Comparison of ENCODE assay signal across 9 cellular contexts in genomic region chr1:161725258-161725887, GRCh38. TPM values are rescaled to one million over a fixed set of nuclear protein-coding genes. Genes with fewer than 3 reads are reported as not detected.
DNase-seq lines count a peak whose midpoint lies in the region; ATAC-seq and TF ChIP-seq lines count a peak whose summit lies in the region.
"Not testable (repeated sequence)": the region's sequence is repeated elsewhere in the genome, so short reads cannot be mapped to it uniquely, and the experiment has no call there.
"Had no signal": no experiment of that assay in that cellular context is flagged by ENCODE, and none has a peak within 500 bp of the region (broad histone marks: within the 10 kb centered on the region; RNA-seq: fewer than 3 reads in every experiment).

No MANE protein-coding gene starts in this region.

- POLR2A ChIA-PET in AG04449 (lab: Yijun Ruan, JAX); PC-3 (lab: Charles Lee; ENCODE audit: unreplicated experiment): not testable (repeated sequence)
- POLR2A ChIA-PET in naive thymus-derived CD4-positive, alpha-beta T cell (lab: Charles Lee) = interaction anchor here (0.8 to 5.3 kb wide), 9 partner anchors 9 to 1597 kb away, joined by 3 to 60 read pairs (median 9); partner anchors contain the start of genes DUSP12 and NUF2

- peaks cover 73% of the 10 kb centered on the region for H3K4me1 ChIP-seq in PC-3 (ENCODE audit: insufficient read depth, low read length)
- H3K4me1 ChIP-seq in iPS DF 6.9 (ENCODE audit: control insufficient read depth, insufficient read depth, low read length); smooth muscle cell (ENCODE audit: low read depth): not testable (repeated sequence)
- peaks cover 11 to 13% of the 10 kb centered on the region in 2 donors for H3K4me1 ChIP-seq in naive thymus-derived CD4-positive, alpha-beta T cell (ENCODE audit: control insufficient read depth in 2 of 2, insufficient read depth in 2 of 2, low read length in 2 of 2)

- not testable (repeated sequence) for H3K36me3 Mint-ChIP-seq in activated T-helper 1 cell treated with anti-CD3 and anti-CD28 coated beads, Interleukin-12 subunit alpha, Interleukin-12 subunit beta, Interleukin-2, Interleukin-4 antibody, amounts not matched to agents 30 ng/mL and 10 ng/mL and 1 ng/mL, durations not matched to agents 14 hours and 24 hours and 36 hours (ENCODE audit: low read depth); naive thymus-derived CD4-positive, alpha-beta T cell

- not testable (repeated sequence) for H3K27ac Mint-ChIP-seq in activated T-helper 1 cell treated with anti-CD3 and anti-CD28 coated beads, Interleukin-12 subunit alpha, Interleukin-12 subunit beta, Interleukin-2, Interleukin-4 antibody, amounts not matched to agents 30 ng/mL and 10 ng/mL and 1 ng/mL, durations not matched to agents 14 hours and 24 hours and 36 hours
- peak overlapping the region in 5 of 9 donors; percentile 67 to 94 (median 77) for H3K27ac Mint-ChIP-seq in naive thymus-derived CD4-positive, alpha-beta T cell

- H2AFZ ChIP-seq in PC-3 (ENCODE audit: low read length) = peak overlapping the region; percentile 87
- H2AFZ ChIP-seq in smooth muscle cell (ENCODE audit: low read depth) = peak overlapping the region; percentile 58

- CTCF ChIA-PET in AG04449 (lab: Yijun Ruan, JAX) (interaction anchor here (0.6 to 2.9 kb wide), 8 partner anchors 10 to 240 kb away, joined by 3 to 28 read pairs (median 9); no protein-coding TSS in a partner anchor), PC-3 (lab: Charles Lee) (interaction anchor here (0.6 to 1.0 kb wide), 2 partner anchors 13 to 500 kb away, joined by 12 to 15 read pairs; no protein-coding TSS in a partner anchor)
- CTCF ChIA-PET in naive thymus-derived CD4-positive, alpha-beta T cell (lab: Charles Lee) = interaction anchor here (0.7 to 2.7 kb wide), 4 partner anchors 13 to 506 kb away, joined by 3 to 36 read pairs (median 4); partner anchors contain the start of gene DUSP12

- 100% methylated on average over 2 of the region's 20 CpGs for WGBS in iPS DF 6.9 (ENCODE audit: insufficient coverage, insufficient read length)
- WGBS in smooth muscle cell (ENCODE audit: low lambda C conversion rate) = 54% methylated on average over 19 of the region's 20 CpGs

- peak; percentile 11 for ATAC-seq in GM21723 (IDR thresholded peaks at IDR 0.05; ENCODE audit: unreplicated experiment)
- not testable (repeated sequence) for ATAC-seq in PC-3; naive thymus-derived CD4-positive, alpha-beta T cell

- H3K79me2 ChIP-seq in PC-3 (ENCODE audit: low read length) = peaks cover 23% of the 10 kb centered on the region
- H3K79me2 ChIP-seq in smooth muscle cell (ENCODE audit: low read depth) = not testable (repeated sequence)

- intact Hi-C loops in PC-3 (cut with micrococcal nuclease); activated T-helper 1 cell treated with anti-CD3 and anti-CD28 coated beads, Interleukin-12 subunit alpha, Interleukin-12 subunit beta, Interleukin-2, Interleukin-4 antibody, amounts not matched to agents 30 ng/mL and 10 ng/mL and 1 ng/mL, durations not matched to agents 14 hours and 24 hours and 36 hours (cut with micrococcal nuclease); dorsolateral prefrontal cortex (cut with DNase I): not testable (repeated sequence)
- intact Hi-C loops in naive thymus-derived CD4-positive, alpha-beta T cell (cut with micrococcal nuclease) = loop anchor here (5.0 to 10.0 kb wide), 4 partner anchors 43 to 1801 kb away; partner anchors contain the start of genes TAGLN2 (in 1 of the 2) and TOMM40L (in 1 of the 2)

- peak overlapping the region; percentile 84; the same call in 1 of the 2 replicates for H3K9ac ChIP-seq in PC-3 (ENCODE audit: low read length)
- H3K9ac ChIP-seq in smooth muscle cell (ENCODE audit: low read depth) = not testable (repeated sequence)

- H3K4me1 Mint-ChIP-seq in activated T-helper 1 cell treated with anti-CD3 and anti-CD28 coated beads, Interleukin-12 subunit alpha, Interleukin-12 subunit beta, Interleukin-2, Interleukin-4 antibody, amounts not matched to agents 30 ng/mL and 10 ng/mL and 1 ng/mL, durations not matched to agents 14 hours and 24 hours and 36 hours (ENCODE audit: low read depth) = peaks cover 44% of the 10 kb centered on the region
- H3K4me1 Mint-ChIP-seq in naive thymus-derived CD4-positive, alpha-beta T cell = peaks cover 22 to 47% (median 33%) of the 10 kb centered on the region in 7 donors

- H3K4me3 ChIP-seq in AG04449 (ENCODE audit: low read depth, low read length) (peak overlapping the region; percentile 75), PC-3 (ENCODE audit: low read length) (peak overlapping the region; percentile 85), dorsolateral prefrontal cortex (peak overlapping the region; percentile 60 to 92 (median 81)), iPS DF 6.9 (ENCODE audit: low read length) (peak overlapping the region; percentile 78; the same call in 1 of the 2 replicates), smooth muscle cell (peak overlapping the region; percentile 77)
- peak overlapping the region; percentile 93 for H3K4me3 ChIP-seq in naive thymus-derived CD4-positive, alpha-beta T cell (ENCODE audit: low read length)

- not testable (repeated sequence) for BruUV-seq in PC-3 (replicated peaks; lab: Mats Ljungman, UMichigan)

- H3K4me3 Mint-ChIP-seq in activated T-helper 1 cell treated with anti-CD3 and anti-CD28 coated beads, Interleukin-12 subunit alpha, Interleukin-12 subunit beta, Interleukin-2, Interleukin-4 antibody, amounts not matched to agents 30 ng/mL and 10 ng/mL and 1 ng/mL, durations not matched to agents 14 hours and 24 hours and 36 hours = peak overlapping the region; percentile 86
- H3K4me3 Mint-ChIP-seq in naive thymus-derived CD4-positive, alpha-beta T cell = peak overlapping the region; percentile 89 to 100 (median 99)

- not testable (repeated sequence) for H3K27ac ChIP-seq in PC-3 (ENCODE audit: low read length); iPS DF 6.9 (ENCODE audit: low read length); naive thymus-derived CD4-positive, alpha-beta T cell (ENCODE audit: low read depth, low read length); smooth muscle cell (ENCODE audit: low read depth)
- peak overlapping the region in 40 of 59 donors; percentile 30 to 94 (median 86) for H3K27ac ChIP-seq in dorsolateral prefrontal cortex

- peaks cover 66% of the 10 kb centered on the region for H3K27me3 Mint-ChIP-seq in activated T-helper 1 cell treated with anti-CD3 and anti-CD28 coated beads, Interleukin-12 subunit alpha, Interleukin-12 subunit beta, Interleukin-2, Interleukin-4 antibody, amounts not matched to agents 30 ng/mL and 10 ng/mL and 1 ng/mL, durations not matched to agents 14 hours and 24 hours and 36 hours (ENCODE audit: insufficient read depth)
- H3K27me3 Mint-ChIP-seq in naive thymus-derived CD4-positive, alpha-beta T cell = peaks cover 0 to 74% (median 0%) of the 10 kb centered on the region in 5 donors

- peak overlapping the region; percentile 99 for H3K4me2 ChIP-seq in PC-3 (ENCODE audit: low read length)
- H3K4me2 ChIP-seq in smooth muscle cell = peak overlapping the region; percentile 94

- not testable (repeated sequence) for H3K36me3 ChIP-seq in PC-3 (ENCODE audit: low read depth, low read length); iPS DF 6.9 (ENCODE audit: control insufficient read depth, insufficient read depth, low read length); naive thymus-derived CD4-positive, alpha-beta T cell (ENCODE audit: control insufficient read depth in 2 of 3, insufficient read depth in 3 of 3, low read length in 3 of 3); smooth muscle cell (ENCODE audit: low read depth)

- H3K27me3 ChIP-seq in PC-3 (ENCODE audit: low read length); dorsolateral prefrontal cortex; naive thymus-derived CD4-positive, alpha-beta T cell (ENCODE audit: control insufficient read depth in 2 of 2, insufficient read depth in 2 of 2, low read length in 2 of 2); smooth muscle cell (ENCODE audit: low read depth): not testable (repeated sequence)
- peaks cover 16% of the 10 kb centered on the region; the same call in 1 of the 2 replicates for H3K27me3 ChIP-seq in iPS DF 6.9 (ENCODE audit: control insufficient read depth, insufficient read depth, low read length)

- not testable (repeated sequence) for H3K9me2 ChIP-seq in PC-3 (replicated peaks; ENCODE audit: low read length)

- H3K9me3 ChIP-seq in PC-3 (ENCODE audit: low read length); iPS DF 6.9 (ENCODE audit: control insufficient read depth, insufficient read depth, low read length); naive thymus-derived CD4-positive, alpha-beta T cell (ENCODE audit: control insufficient read depth in 2 of 3, low read length in 3 of 3); smooth muscle cell (replicated peaks; ENCODE audit: low read depth): not testable (repeated sequence)

- H4K20me1 ChIP-seq in PC-3 (ENCODE audit: low read length); smooth muscle cell (ENCODE audit: low read depth): not testable (repeated sequence)

- H3F3A ChIP-seq in PC-3 (ENCODE audit: low read length, unreplicated experiment); smooth muscle cell (ENCODE audit: low read depth): not testable (repeated sequence)

- not testable (repeated sequence) for DNase-seq in AG04449 (ENCODE audit: low read depth, low spot score); PC-3; activated T-helper 1 cell treated with anti-CD3 and anti-CD28 coated beads, Interleukin-12 subunit alpha, Interleukin-12 subunit beta, Interleukin-2, Interleukin-4 antibody, amounts not matched to agents 30 ng/mL and 10 ng/mL and 1 ng/mL, durations not matched to agents 14 hours and 24 hours and 36 hours (ENCODE audit: low spot score); dorsolateral prefrontal cortex; iPS DF 6.9 (ENCODE audit: low read depth, low spot score); naive thymus-derived CD4-positive, alpha-beta T cell; smooth muscle cell (lab: John Stamatoyannopoulos, UW; ENCODE audit: unreplicated experiment)

- H3K9me3 Mint-ChIP-seq in activated T-helper 1 cell treated with anti-CD3 and anti-CD28 coated beads, Interleukin-12 subunit alpha, Interleukin-12 subunit beta, Interleukin-2, Interleukin-4 antibody, amounts not matched to agents 30 ng/mL and 10 ng/mL and 1 ng/mL, durations not matched to agents 14 hours and 24 hours and 36 hours; naive thymus-derived CD4-positive, alpha-beta T cell: not testable (repeated sequence)

- not testable (repeated sequence) for TF ChIP-seq CTCF in AG04449 (IDR thresholded peaks at IDR 0.05; ENCODE audit: insufficient read depth, low read length, missing control alignments); PC-3 (conservative IDR thresholded peaks at IDR 0.05; ENCODE audit: low read depth, low read length); dorsolateral prefrontal cortex (IDR thresholded peaks at IDR 0.05 in 54 of 56, conservative IDR thresholded peaks at IDR 0.05 in 2 of 56; ENCODE audit: low read depth in 1 of 56, partially characterized antibody in 56 of 56); smooth muscle cell (IDR thresholded peaks at IDR 0.05; ENCODE audit: borderline replicate concordance, insufficient read depth, poor library complexity, severe bottlenecking)

RNA-seq across cellular contexts. Expression of gene FCRLB, which starts 4.0 kb away (rescaled TPM):
- total RNA-seq in PC-3 (2014; rRNA removed) = 10.2 and 12.7 TPM in 2 replicates
- not detected in 2 replicates for total RNA-seq in activated T-helper 1 cell treated with anti-CD3 and anti-CD28 coated beads, Interleukin-12 subunit alpha, Interleukin-12 subunit beta, Interleukin-2, Interleukin-4 antibody, amounts not matched to agents 30 ng/mL and 10 ng/mL and 1 ng/mL, durations not matched to agents 14 hours and 24 hours and 36 hours
- 1 to 10 TPM; 1.1 to 7.0 (median 3.4) TPM for total RNA-seq in dorsolateral prefrontal cortex
- total RNA-seq in naive thymus-derived CD4-positive, alpha-beta T cell = 1 to 10 TPM in 2 of 5 experiments, under 1 TPM in 3; 0.34 to 1.8 (median 0.76) TPM
- under 1 TPM; 0.79 to 0.90 TPM for polyA plus RNA-seq in naive thymus-derived CD4-positive, alpha-beta T cell
- total RNA-seq in smooth muscle cell = 0.31 and 0.99 TPM in 2 replicates
- 0.12 and 0.50 TPM in 2 replicates for polyA plus RNA-seq in smooth muscle cell

RNA-seq across cellular contexts. Expression of gene FCRLA, which starts 18.3 kb away (rescaled TPM):
- total RNA-seq in PC-3 (2014; rRNA removed) (not detected in 2 replicates), dorsolateral prefrontal cortex (1 to 10 TPM in 14 of 120 experiments, under 1 TPM in 41, not detected in 65; 0.21 to 2.3 (median 0.70) TPM), smooth muscle cell (0.40 TPM in 1 of 2 replicates, not detected in the other)
- not detected in 2 replicates for total RNA-seq in activated T-helper 1 cell treated with anti-CD3 and anti-CD28 coated beads, Interleukin-12 subunit alpha, Interleukin-12 subunit beta, Interleukin-2, Interleukin-4 antibody, amounts not matched to agents 30 ng/mL and 10 ng/mL and 1 ng/mL, durations not matched to agents 14 hours and 24 hours and 36 hours
- total RNA-seq in naive thymus-derived CD4-positive, alpha-beta T cell = 1 to 10 TPM in 1 of 5 experiments, under 1 TPM in 3, not detected in 1; 0.32 to 1.8 (median 0.53) TPM
- under 1 TPM; 0.56 to 0.59 TPM for polyA plus RNA-seq in naive thymus-derived CD4-positive, alpha-beta T cell
- polyA plus RNA-seq in smooth muscle cell = 0.35 TPM in 1 of 2 replicates, not detected in the other
- total RNA-seq: cerebellum had no signal

RNA-seq across cellular contexts. Expression of gene DUSP12, which starts 24.2 kb away (rescaled TPM):
- total RNA-seq in PC-3 (2014; rRNA removed) (82.2 and 97.6 TPM in 2 replicates), dorsolateral prefrontal cortex (10 to 100 TPM; 12.6 to 34.3 (median 21.6) TPM), smooth muscle cell (39.3 and 45.7 TPM in 2 replicates)
- 34.1 and 36.0 TPM in 2 replicates for total RNA-seq in activated T-helper 1 cell treated with anti-CD3 and anti-CD28 coated beads, Interleukin-12 subunit alpha, Interleukin-12 subunit beta, Interleukin-2, Interleukin-4 antibody, amounts not matched to agents 30 ng/mL and 10 ng/mL and 1 ng/mL, durations not matched to agents 14 hours and 24 hours and 36 hours
- 10 to 100 TPM; 16.1 to 31.4 (median 24.1) TPM for total RNA-seq in naive thymus-derived CD4-positive, alpha-beta T cell
- polyA plus RNA-seq in naive thymus-derived CD4-positive, alpha-beta T cell = 10 to 100 TPM; 74.3 to 75.2 TPM
- polyA plus RNA-seq in smooth muscle cell = 39.2 and 41.8 TPM in 2 replicates

RNA-seq across cellular contexts. Expression of gene ATF6, which starts 40.7 kb away (rescaled TPM):
- total RNA-seq in PC-3 (2014; rRNA removed) = 19.2 and 19.7 TPM in 2 replicates
- total RNA-seq in activated T-helper 1 cell treated with anti-CD3 and anti-CD28 coated beads, Interleukin-12 subunit alpha, Interleukin-12 subunit beta, Interleukin-2, Interleukin-4 antibody, amounts not matched to agents 30 ng/mL and 10 ng/mL and 1 ng/mL, durations not matched to agents 14 hours and 24 hours and 36 hours = 23.9 and 25.5 TPM in 2 replicates
- 10 to 100 TPM; 21.6 to 31.4 (median 25.8) TPM for total RNA-seq in dorsolateral prefrontal cortex
- total RNA-seq in naive thymus-derived CD4-positive, alpha-beta T cell = 10 to 100 TPM; 22.4 to 27.5 (median 26.9) TPM
- 10 to 100 TPM; 17.9 to 20.3 TPM for polyA plus RNA-seq in naive thymus-derived CD4-positive, alpha-beta T cell
- total RNA-seq in smooth muscle cell = 22.9 and 25.5 TPM in 2 replicates
- 7.8 and 9.3 TPM in 2 replicates for polyA plus RNA-seq in smooth muscle cell
